Comparison of ENCODE assay signal across 21 cellular contexts in the genomic region with DNA sequence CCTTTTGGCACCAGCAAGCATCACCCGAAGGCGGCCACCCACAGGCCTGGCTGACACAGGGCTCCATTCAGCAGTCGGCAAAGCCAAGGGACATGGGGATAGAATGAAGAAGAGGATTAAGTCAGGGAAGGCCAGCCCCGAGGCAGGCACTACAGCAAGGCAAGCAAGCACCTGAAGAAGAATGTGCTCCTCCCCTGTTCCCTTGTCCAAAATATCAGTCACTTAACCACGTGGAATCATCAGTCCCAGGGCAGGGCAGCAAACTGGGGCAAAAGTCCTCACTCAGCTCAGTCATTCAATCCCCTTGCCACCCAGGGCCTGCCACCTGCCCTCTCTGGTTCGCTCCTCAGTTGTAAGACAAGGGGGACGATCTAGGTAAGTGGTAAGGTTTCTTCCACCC. TPM values are rescaled to one million over a fixed set of nuclear protein-coding genes. Genes with fewer than 3 reads are reported as not detected.
DNase-seq lines count a peak whose midpoint lies in the region; FAIRE-seq and TF ChIP-seq lines count a peak whose summit lies in the region.
"Had no signal": no experiment of that assay in that cellular context is flagged by ENCODE, and none has a peak within 500 bp of the region (broad histone marks: within the 10 kb centered on the region; RNA-seq: fewer than 3 reads in every experiment).

No MANE protein-coding gene starts in this region.

- H3K4me1 Mint-ChIP-seq in endodermal cell (peaks cover 8% of the 10 kb centered on the region), mesothelial cell of epicardium (peaks cover 74% of the 10 kb centered on the region)
- H3K4me1 Mint-ChIP-seq: CD4-positive, alpha-beta memory T cell had no signal

- no peaks in the 10 kb centered on the region for H3K36me3 ChIP-seq in endodermal cell (ENCODE audit: control insufficient read depth, insufficient read depth, low read length)
- H3K36me3 ChIP-seq in keratinocyte (ENCODE audit: control insufficient read depth in 2 of 2, extremely low read depth in 1 of 2, insufficient read depth in 2 of 2, low read length in 2 of 2), result no peaks in the 10 kb centered on the region
- H3K36me3 ChIP-seq: BE2C had no signal

- H3K9me1 ChIP-seq in keratinocyte (ENCODE audit: control insufficient read depth, extremely low read depth, insufficient read depth, low read length), result no peaks in the 10 kb centered on the region

- TF ChIP-seq CTCF in endodermal cell (conservative IDR thresholded peaks at IDR 0.05) (no peak), keratinocyte (optimal IDR thresholded peaks at IDR 0.05 in 1 of 3, IDR thresholded peaks at IDR 0.05 in 1 of 3, conservative IDR thresholded peaks at IDR 0.05 in 1 of 3; ENCODE audit: extremely low read depth in 1 of 3, insufficient read depth in 2 of 3, low read length in 3 of 3) (no peak), mesothelial cell of epicardium (IDR thresholded peaks at IDR 0.05; ENCODE audit: unreplicated experiment) (no peak), RWPE1 (conservative IDR thresholded peaks at IDR 0.05; ENCODE audit: low read depth) (no peak)

- no peak overlapping the region for H3K4me2 ChIP-seq in keratinocyte (ENCODE audit: control insufficient read depth, extremely low read depth, insufficient read depth, low read depth, low read length)
- H3K4me2 ChIP-seq: A549 had no signal

- H3K4me1 ChIP-seq in endodermal cell (ENCODE audit: control insufficient read depth, insufficient read depth, low read length) (no peaks in the 10 kb centered on the region), keratinocyte (ENCODE audit: control insufficient read depth, extremely low read depth, insufficient read depth, low read length) (peaks cover 23% of the 10 kb centered on the region)

- H3K27ac ChIP-seq in endodermal cell (ENCODE audit: low read depth, low read length), result no peak overlapping the region
- H3K27ac ChIP-seq in keratinocyte (ENCODE audit: control insufficient read depth, insufficient read depth, low read length), result no peak overlapping the region
- H3K27ac ChIP-seq in RWPE1, result no peak overlapping the region
- H3K27ac ChIP-seq: A549, C4-2B had no signal

- H3K9me3 Mint-ChIP-seq in endodermal cell, result no peaks in the 10 kb centered on the region
- H3K9me3 Mint-ChIP-seq in mesothelial cell of epicardium, result no peaks in the 10 kb centered on the region
- H3K9me3 Mint-ChIP-seq: H9 had no signal

- H3K27ac Mint-ChIP-seq in endodermal cell, result no peak overlapping the region
- no peak overlapping the region for H3K27ac Mint-ChIP-seq in mesothelial cell of epicardium
- H3K27ac Mint-ChIP-seq: H9 had no signal

- FAIRE-seq in keratinocyte (lab: Jason Lieb, UNC), result peak; percentile 66
- FAIRE-seq: A549, D721Med, GM12892 had no signal

- no peaks in the 10 kb centered on the region for H3K79me2 ChIP-seq in keratinocyte (ENCODE audit: control insufficient read depth, insufficient read depth, low read length)

- no peak overlapping the region for H3K4me3 ChIP-seq in endodermal cell (ENCODE audit: low read length)
- H3K4me3 ChIP-seq in keratinocyte (ENCODE audit: control insufficient read depth in 2 of 3, extremely low read depth in 1 of 3, insufficient read depth in 2 of 3, low read depth in 1 of 3, low read length in 3 of 3), result no peak overlapping the region
- H3K4me3 ChIP-seq: A549 had no signal

- H3K9me3 ChIP-seq in endodermal cell (ENCODE audit: control insufficient read depth, low read length) (no peaks in the 10 kb centered on the region), keratinocyte (ENCODE audit: control insufficient read depth, low read depth, low read length) (no peaks in the 10 kb centered on the region)
- H3K9me3 ChIP-seq: A549, BE2C had no signal

- H3K9ac ChIP-seq in endodermal cell (ENCODE audit: extremely low read depth, low read length, poor library complexity, severe bottlenecking) (no peak overlapping the region), keratinocyte (ENCODE audit: control insufficient read depth, extremely low read depth, insufficient read depth, low read length) (no peak overlapping the region)

- H3K4me3 Mint-ChIP-seq in endodermal cell (no peak overlapping the region), mesothelial cell of epicardium (no peak overlapping the region)
- H3K4me3 Mint-ChIP-seq: CD4-positive, alpha-beta memory T cell; H9 had no signal

- H2AFZ ChIP-seq in keratinocyte (ENCODE audit: control insufficient read depth, low read length), result no peak overlapping the region

- H3K27me3 ChIP-seq in endodermal cell (ENCODE audit: control insufficient read depth, insufficient read depth, low read length, poor library complexity, severe bottlenecking), result peaks cover 11% of the 10 kb centered on the region
- no peaks in the 10 kb centered on the region for H3K27me3 ChIP-seq in keratinocyte (ENCODE audit: control insufficient read depth, extremely low read depth, insufficient read depth, low read length)
- H3K27me3 ChIP-seq: BE2C had no signal

- DNase-seq in endodermal cell (peak; percentile 23), keratinocyte (ENCODE audit: low read depth, low spot score) (no peak), pons (ENCODE audit: low spot score) (peak; percentile 47), putamen (ENCODE audit: low spot score) (no peak), Kasumi-1 (lab: John Stamatoyannopoulos, UW) (no peak), mesothelial cell of epicardium (ENCODE audit: low spot score in 2 of 2, unreplicated experiment in 2 of 2) (no peak), RWPE1 (ENCODE audit: low spot score) (no peak)
- DNase-seq: BE2C; CD4-positive, alpha-beta memory T cell; DMS153; DMS79 treated with DMSO at 0.1 percent for 48 hours; EL; GDM1; GOT3; H9 had no signal

- dilution Hi-C loops in keratinocyte (cut with MboI; ENCODE audit: extremely low pct_ligation_motif_present, low sequenced_read_pairs), result no loop called here

- H3K27me3 Mint-ChIP-seq in endodermal cell (ENCODE audit: insufficient read depth), result peaks cover 11% of the 10 kb centered on the region
- H3K27me3 Mint-ChIP-seq in mesothelial cell of epicardium (ENCODE audit: low read depth), result peaks cover 9% of the 10 kb centered on the region

- POLR2A ChIA-PET in RWPE1 (lab: Yijun Ruan, JAX; ENCODE audit: low non-redundant PET), result no interaction called here

- no peaks in the 10 kb centered on the region for H4K20me1 ChIP-seq in keratinocyte (ENCODE audit: control insufficient read depth, extremely low read depth, insufficient read depth, low read length)

- CTCF ChIA-PET in RWPE1 (lab: Yijun Ruan, JAX), result no interaction called here

- WGBS in endodermal cell (ENCODE audit: insufficient coverage in 1 of 2, insufficient read length in 1 of 2), 2 experiments, result 74 to 90% methylated on average over 3 to 7 of the region's 7 CpGs

- no peaks in the 10 kb centered on the region for H3K36me3 Mint-ChIP-seq in endodermal cell (ENCODE audit: low read depth)
- no peaks in the 10 kb centered on the region for H3K36me3 Mint-ChIP-seq in mesothelial cell of epicardium
- H3K36me3 Mint-ChIP-seq: CD4-positive, alpha-beta memory T cell had no signal

RNA-seq across cellular contexts. Expression of a gene that starts 9.3 kb away (rescaled TPM):
- total RNA-seq in endodermal cell, result under 1 TPM; 0.46 to 0.70 TPM
- polyA plus RNA-seq in endodermal cell (2013, experiment 1 of 2), result 4.6 TPM
- polyA plus RNA-seq in endodermal cell (2013, experiment 2 of 2), result 4.9 TPM
- polyA plus RNA-seq in keratinocyte, result 0.92 to 8.5 TPM (median 2.1 TPM) in 3 replicates
- polyA plus RNA-seq in keratinocyte (2011; ENCODE audit: low read depth), result 0.95 TPM
- 2.9 and 3.6 TPM in 2 replicates for polyA plus RNA-seq in keratinocyte (2011; cell fraction: cytosol; rRNA removed)
- polyA plus RNA-seq in keratinocyte (2011; cell fraction: nucleus; rRNA removed), result 7.6 and 8.3 TPM in 2 replicates
- 0.96 and 1.2 TPM in 2 replicates for polyA plus RNA-seq in keratinocyte (2012; ENCODE audit: low replicate concordance)
- polyA minus RNA-seq in keratinocyte, result 1.7 to 11.1 TPM (median 4.2 TPM) in 3 replicates
- 2.7 TPM for polyA minus RNA-seq in keratinocyte (2011; cell fraction: cytosol; rRNA and poly(A)+ RNA removed)
- polyA minus RNA-seq in keratinocyte (2011; cell fraction: nucleus; rRNA and poly(A)+ RNA removed), result 8.2 and 13.7 TPM in 2 replicates
- total RNA-seq in mesothelial cell of epicardium, result 34.3 to 36.5 TPM (median 35.2 TPM) in 3 replicates
- total RNA-seq: CD4-positive, alpha-beta memory T cell; HT1080 had no signal
- polyA plus RNA-seq: AG04450; CD4-positive, alpha-beta memory T cell had no signal

Comparison
In these comparisons a context has a peak if more than half of its experiments do, and no peak if none do; other contexts are left out.
1. DNase-seq: peak in endodermal cell (single experiment) and pons (single experiment); none in keratinocyte (single experiment), putamen (single experiment), Kasumi-1 (0 of 2), mesothelial cell of epicardium (0 of 2) and RWPE1 (single experiment).
2. RNA of a gene that starts 9.3 kb away (total RNA-seq): 34.3 to 36.5 TPM in mesothelial cell of epicardium; 0.46 to 0.70 TPM in endodermal cell; every median in the first group is over 10 times any median in the second.